27 cellular contexts compared by ENCODE assay signal in the genomic region with DNA sequence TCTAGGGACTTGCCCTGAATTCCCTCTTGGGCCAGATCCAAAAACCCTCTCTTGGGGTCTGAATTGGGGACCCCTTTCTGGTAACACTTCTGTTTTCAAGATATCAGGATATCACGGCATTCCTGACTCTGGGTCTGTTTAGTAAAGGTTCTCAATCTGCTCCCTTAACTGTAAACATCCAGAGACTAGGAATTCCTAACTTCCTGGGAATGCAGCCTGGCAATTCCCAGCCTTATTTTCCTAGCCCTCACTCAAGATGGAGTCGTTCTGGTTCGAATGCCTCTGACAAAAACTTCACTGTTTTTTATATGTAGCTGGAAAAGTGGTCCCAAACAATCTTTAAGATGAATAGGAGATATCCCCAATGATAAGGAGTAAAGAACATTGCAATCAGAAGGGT.
"Had no signal": no experiment of that assay in that cellular context is flagged by ENCODE, and none has a peak within 500 bp of the region (broad histone marks: within the 10 kb centered on the region; RNA-seq: fewer than 3 reads in every experiment).

No MANE protein-coding gene starts in this region.

- ATAC-seq: foreskin keratinocyte; gastroesophageal sphincter; heart left ventricle; left colon; left lung; left ventricle myocardium superior; lower lobe of right lung; mucosa of descending colon; naive thymus-derived CD8-positive, alpha-beta T cell had no signal

- H3K4me2 ChIP-seq: hepatocyte had no signal

- H3K27ac ChIP-seq: coronary artery, dorsolateral prefrontal cortex, esophagus muscularis mucosa, foreskin keratinocyte, gastroesophageal sphincter, heart left ventricle, hepatocyte, left lung, lower lobe of right lung had no signal

- H3K27ac Mint-ChIP-seq: immature natural killer cell; mesothelial cell of epicardium; naive B cell; naive thymus-derived CD8-positive, alpha-beta T cell had no signal

- H3K9me3 Mint-ChIP-seq: naive thymus-derived CD8-positive, alpha-beta T cell had no signal

- H3K4me3 Mint-ChIP-seq: immature natural killer cell; mesothelial cell of epicardium; naive thymus-derived CD8-positive, alpha-beta T cell had no signal

- H3K79me2 ChIP-seq: hepatocyte had no signal

- FAIRE-seq: colon, endothelial cell of umbilical vein, frontal cortex, kidney had no signal

- H2AFZ ChIP-seq: hepatocyte had no signal

- H3K4me3 ChIP-seq: coronary artery, dorsolateral prefrontal cortex, esophagus muscularis mucosa, gastroesophageal sphincter, heart left ventricle, hepatocyte, left lung, lower lobe of right lung, mucosa of descending colon had no signal

- H3K9me3 ChIP-seq: esophagus muscularis mucosa, gastroesophageal sphincter, heart left ventricle, left lung, lower lobe of right lung, mucosa of descending colon had no signal

- H3K27me3 ChIP-seq: esophagus muscularis mucosa, hepatocyte had no signal

- H3K36me3 Mint-ChIP-seq: immature natural killer cell, mesothelial cell of epicardium, naive B cell had no signal

- H3K4me1 ChIP-seq: foreskin keratinocyte, gastroesophageal sphincter, heart left ventricle, left lung, lower lobe of right lung had no signal

- H3K36me3 ChIP-seq: esophagus muscularis mucosa, gastroesophageal sphincter, heart left ventricle, left lung, lower lobe of right lung had no signal

- DNase-seq: dermis blood vessel endothelial cell; dorsolateral prefrontal cortex; effector CD4-positive, alpha-beta T cell; effector memory CD4-positive, alpha-beta T cell; foreskin keratinocyte; heart left ventricle; hypothalamus; immature natural killer cell; islet precursor cell; kidney; kidney glomerular epithelial cell; left colon; left lung; left ventricle myocardium superior; lower lobe of right lung; mesenchymal stem cell; mucosa of descending colon; naive B cell; naive thymus-derived CD8-positive, alpha-beta T cell had no signal
